In genomic region chr11:60130496-60130895, GRCh38 we compare ENCODE assay signal across 9 cellular contexts. TPM values are rescaled to one million over a fixed set of nuclear protein-coding genes. Genes with fewer than 3 reads are reported as not detected.
A peak's percentile ranks its signal among the peaks of the same experiment; 100 is the strongest.
DNase-seq lines count a peak whose midpoint lies in the region; ATAC-seq and TF ChIP-seq lines count a peak whose summit lies in the region.
"Had no signal": no experiment of that assay in that cellular context is flagged by ENCODE, and none has a peak within 500 bp of the region (broad histone marks: within the 10 kb centered on the region; RNA-seq: fewer than 3 reads in every experiment).

No MANE protein-coding gene starts in this region.

- H3K4me3 ChIP-seq in PC-3 (ENCODE audit: low read length): no peak overlapping the region
- no peak overlapping the region for H3K4me3 ChIP-seq in fibroblast of villous mesenchyme (ENCODE audit: low read depth, low read length)

- H3K27ac ChIP-seq in PC-3 (ENCODE audit: low read length): no peak overlapping the region

- H3K9me3 ChIP-seq in PC-3 (ENCODE audit: low read length): 0 out of 2 replicates have a peak, but pooled peaks cover 4% of the 10 kb centered on the region

- POLR2A ChIA-PET in HEK293T (lab: Yijun Ruan, JAX) (no interaction called here), PC-3 (lab: Charles Lee; ENCODE audit: unreplicated experiment) (no interaction called here)

- peak; percentile 70 for DNase-seq in DMS153 (lab: John Stamatoyannopoulos, UW)
- peak; percentile 20 for DNase-seq in HEK293T (ENCODE audit: extremely low spot score)
- peak; percentile 83 for DNase-seq in PC-3
- peak; percentile 3 for DNase-seq in fibroblast of villous mesenchyme (ENCODE audit: low read depth)
- peak; percentile 42 for DNase-seq in retina
- DNase-seq in midbrain (lab: John Stamatoyannopoulos, UW): no peak
- DNase-seq: IMR-90 had no signal

- H3K36me3 ChIP-seq in PC-3 (ENCODE audit: low read depth, low read length): no peaks in the 10 kb centered on the region

- no peaks in the 10 kb centered on the region for H3F3A ChIP-seq in PC-3 (ENCODE audit: low read length, unreplicated experiment)

- CTCF ChIA-PET in HEK293T (lab: Yijun Ruan, JAX) (interaction anchor here (0.6 kb wide), 1 partner anchor 116 kb away, joined by 5 read pairs; no protein-coding TSS in a partner anchor), PC-3 (lab: Charles Lee) (no interaction called here)

- no peak overlapping the region for H3K9ac ChIP-seq in PC-3 (ENCODE audit: low read length)

- TF ChIP-seq CTCF in PC-3 (conservative IDR thresholded peaks at IDR 0.05; ENCODE audit: low read depth, low read length) (peak; percentile 88), fibroblast of villous mesenchyme (IDR thresholded peaks at IDR 0.05; ENCODE audit: insufficient read depth, low read depth, low read length) (no peak)

- H4K20me1 ChIP-seq in PC-3 (ENCODE audit: low read length): no peaks in the 10 kb centered on the region

- peaks cover 30% of the 10 kb centered on the region for H3K4me1 ChIP-seq in PC-3 (ENCODE audit: insufficient read depth, low read length)

- intact Hi-C loops in PC-3 (cut with micrococcal nuclease): loop anchor here (1.0 kb wide), 1 partner anchor 307 kb away; no protein-coding TSS in a partner anchor

- no TSS peak for BruUV-seq in PC-3 (replicated peaks; lab: Mats Ljungman, UMichigan)

- H3K9me2 ChIP-seq in PC-3 (replicated peaks; ENCODE audit: low read length): no peaks in the 10 kb centered on the region

- no peaks in the 10 kb centered on the region for H3K79me2 ChIP-seq in PC-3 (ENCODE audit: low read length)

- no peak overlapping the region for H3K4me2 ChIP-seq in PC-3 (ENCODE audit: low read length)

- H2AFZ ChIP-seq in PC-3 (ENCODE audit: low read length): no peak overlapping the region

- ATAC-seq in PC-3: peak; percentile 75
- no peak for ATAC-seq in HG03378 (IDR thresholded peaks at IDR 0.05; ENCODE audit: unreplicated experiment)
- no peak for ATAC-seq in HG03521 (IDR thresholded peaks at IDR 0.05; ENCODE audit: unreplicated experiment)

- no peaks in the 10 kb centered on the region for H3K27me3 ChIP-seq in PC-3 (ENCODE audit: low read length)

TF ChIP-seq in HEK293T, 16 proteins besides CTCF, POLR2A, EP300 and RAD21:
- TF ChIP-seq HDGF (IDR thresholded peaks at IDR 0.05; ENCODE audit: borderline replicate concordance) (no peak), ZNF384 (IDR thresholded peaks at IDR 0.05) (no peak), L3MBTL2 (conservative IDR thresholded peaks at IDR 0.05) (no peak)
TF ChIP-seq in HEK293T: peak in this region for 0.

RNA-seq across cellular contexts. Expression of gene MS4A2, which starts 42.0 kb away (rescaled TPM):
- not detected in 2 replicates for total RNA-seq in PC-3 (2014; rRNA removed)
- total RNA-seq in fibroblast of villous mesenchyme: not detected in 2 replicates
- total RNA-seq: IMR-90 had no signal

RNA-seq across cellular contexts. Expression of gene MS4A6A, which starts 52.4 kb away (rescaled TPM):
- total RNA-seq in PC-3 (2014; rRNA removed): not detected in 2 replicates
- total RNA-seq in fibroblast of villous mesenchyme: not detected in 2 replicates
- total RNA-seq: IMR-90 had no signal
